In the genomic region with DNA sequence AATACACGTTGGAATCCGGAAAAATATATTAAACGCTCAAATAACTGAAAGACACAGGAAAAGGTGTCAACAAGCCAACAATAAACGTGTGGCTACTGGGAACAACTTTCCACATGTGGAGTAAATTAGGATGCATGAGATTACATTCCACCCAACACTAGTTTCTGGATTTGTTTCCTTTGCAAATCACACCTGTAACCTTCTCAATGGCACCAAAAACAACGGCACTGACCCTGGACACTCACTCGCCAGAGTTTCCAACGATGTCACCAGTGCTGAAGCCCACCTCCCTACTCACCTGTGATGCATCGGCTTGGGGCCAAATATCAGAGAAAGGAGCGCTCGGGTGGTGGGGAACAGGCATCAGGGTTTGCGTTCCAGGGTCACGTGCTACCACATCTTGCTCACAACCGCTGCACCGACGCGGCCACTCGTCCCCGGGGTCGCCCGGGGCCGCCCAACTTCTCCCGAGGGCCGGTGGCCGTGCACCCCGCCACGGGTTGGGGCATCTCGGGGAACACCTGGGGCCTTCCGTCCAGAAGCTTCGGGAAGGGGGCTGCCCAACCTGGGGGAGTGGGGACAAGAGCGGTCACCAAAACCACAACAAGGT, we compare ENCODE assay signal across 8 cellular contexts. TPM values are rescaled to one million over a fixed set of nuclear protein-coding genes. Genes with fewer than 3 reads are reported as not detected.
DNase-seq lines count a peak whose midpoint lies in the region; ATAC-seq and TF ChIP-seq lines count a peak whose summit lies in the region.

No MANE protein-coding gene starts in this region.

- peaks cover 7% of the 10 kb centered on the region for H3K27me3 Mint-ChIP-seq in endodermal cell (ENCODE audit: insufficient read depth)

- H3K9me2 ChIP-seq in Karpas-422 (replicated peaks; ENCODE audit: insufficient read depth, low read length): no peaks in the 10 kb centered on the region

- H3K36me3 ChIP-seq in Karpas-422 (ENCODE audit: insufficient read depth, low read length): peaks cover 29% of the 10 kb centered on the region
- H3K36me3 ChIP-seq in endodermal cell (ENCODE audit: control insufficient read depth, insufficient read depth, low read length): peaks cover 34% of the 10 kb centered on the region
- peaks cover 16 to 20% of the 10 kb centered on the region in 2 donors for H3K36me3 ChIP-seq in muscle layer of duodenum (ENCODE audit: control insufficient read depth in 1 of 2, insufficient read depth in 2 of 2, low read length in 2 of 2)
- H3K36me3 ChIP-seq in thoracic aorta: peaks cover 9% of the 10 kb centered on the region

- peaks cover 46% of the 10 kb centered on the region for H3K79me2 ChIP-seq in Karpas-422 (ENCODE audit: low read length)

- peaks cover 10% of the 10 kb centered on the region for H4K20me1 ChIP-seq in Karpas-422 (ENCODE audit: insufficient read depth, low read depth, low read length)

- H2AFZ ChIP-seq in Karpas-422 (ENCODE audit: low read length): no peak overlapping the region

- 3 to 4% methylated on average over 20 to 30 of the region's 30 CpGs for WGBS in endodermal cell (ENCODE audit: insufficient coverage in 1 of 2, insufficient read length in 1 of 2), 2 experiments

- peak overlapping the region; percentile 80 for H3K4me2 ChIP-seq in Karpas-422 (ENCODE audit: low read depth, low read length, poor library complexity, severe bottlenecking)

- H3K4me1 ChIP-seq in Karpas-422 (ENCODE audit: low read length) (peaks cover 32% of the 10 kb centered on the region), endodermal cell (ENCODE audit: control insufficient read depth, insufficient read depth, low read length) (no peaks in the 10 kb centered on the region), muscle layer of duodenum (ENCODE audit: control insufficient read depth in 1 of 2, insufficient read depth in 2 of 2, low read length in 2 of 2) (peaks cover 6 to 26% of the 10 kb centered on the region in 2 donors), thoracic aorta (ENCODE audit: control insufficient read depth in 1 of 2, low read depth in 2 of 2) (peaks cover 24 to 28% of the 10 kb centered on the region in 2 donors)

- in situ Hi-C loops in G401 (cut with HindIII; ENCODE audit: low sequenced_read_pairs): no loop called here

- DNase-seq in G401 (ENCODE audit: low spot score) (peak; percentile 13), Karpas-422 (peak; percentile 67), endodermal cell (peak; percentile 82), thoracic aorta (ENCODE audit: low spot score) (no peak)
- peak; percentile 17 to 31 for DNase-seq in activated CD4-positive, alpha-beta T cell treated with anti-CD3 and anti-CD28 coated beads for 4 hours
- no peak for DNase-seq in effector CD4-positive, alpha-beta T cell

- H3K4me1 Mint-ChIP-seq in endodermal cell: peaks cover 14% of the 10 kb centered on the region

- H3K9ac ChIP-seq in Karpas-422 (ENCODE audit: low read length): peak overlapping the region; percentile 96
- peak overlapping the region; percentile 65 for H3K9ac ChIP-seq in endodermal cell (ENCODE audit: extremely low read depth, low read length, poor library complexity, severe bottlenecking)

- peaks cover 3% of the 10 kb centered on the region; the same call in 1 of the 2 replicates for H3K9me3 ChIP-seq in Karpas-422 (ENCODE audit: low read length)
- H3K9me3 ChIP-seq in endodermal cell (ENCODE audit: control insufficient read depth, low read length): no peaks in the 10 kb centered on the region
- H3K9me3 ChIP-seq in muscle layer of duodenum (ENCODE audit: control insufficient read depth in 1 of 2, low read length in 2 of 2): no peaks in the 10 kb centered on the region
- H3K9me3 ChIP-seq in thoracic aorta: no peaks in the 10 kb centered on the region

- H3K4me3 ChIP-seq in Karpas-422 (ENCODE audit: low read length) (peak overlapping the region; percentile 76), endodermal cell (ENCODE audit: low read length) (peak overlapping the region; percentile 86), muscle layer of duodenum (ENCODE audit: low read depth in 1 of 2, low read length in 2 of 2) (peak overlapping the region; percentile 70 to 77), thoracic aorta (peak overlapping the region; percentile 78)

- no peaks in the 10 kb centered on the region for H3K9me3 Mint-ChIP-seq in endodermal cell

- H3K27me3 ChIP-seq in Karpas-422 (ENCODE audit: low read length) (no peaks in the 10 kb centered on the region), endodermal cell (ENCODE audit: control insufficient read depth, insufficient read depth, low read length, poor library complexity, severe bottlenecking) (peaks cover 29% of the 10 kb centered on the region), muscle layer of duodenum (ENCODE audit: low read depth, low read length) (no peaks in the 10 kb centered on the region), thoracic aorta (replicated peaks; ENCODE audit: insufficient read depth) (no peaks in the 10 kb centered on the region)

- peaks cover 17% of the 10 kb centered on the region for H3K36me3 Mint-ChIP-seq in endodermal cell (ENCODE audit: low read depth)

- H3K27ac ChIP-seq in Karpas-422 (ENCODE audit: low read length): no peak overlapping the region; the same call in 1 of the 2 replicates
- H3K27ac ChIP-seq in endodermal cell (ENCODE audit: low read depth, low read length): no peak overlapping the region
- H3K27ac ChIP-seq in muscle layer of duodenum (ENCODE audit: low read length): peak overlapping the region; percentile 46
- peak overlapping the region in 1 of 2 donors; percentile 54 for H3K27ac ChIP-seq in thoracic aorta

- TF ChIP-seq CTCF in endodermal cell (conservative IDR thresholded peaks at IDR 0.05): no peak
- no peak for TF ChIP-seq CTCF in thoracic aorta (IDR thresholded peaks at IDR 0.05)

- ATAC-seq in GM21786 (IDR thresholded peaks at IDR 0.05; ENCODE audit: unreplicated experiment): peak; percentile 19
- no peak for ATAC-seq in thoracic aorta (ENCODE audit: insufficient number of reproducible peaks, low FRiP score, low read depth)

- H3K27ac Mint-ChIP-seq in endodermal cell: peak overlapping the region; percentile 91

- H3K4me3 Mint-ChIP-seq in endodermal cell: peak overlapping the region; percentile 80

RNA-seq across cellular contexts. Expression of a gene that starts 0.6 kb away (rescaled TPM):
- 37.7 and 51.7 TPM in 2 replicates for total RNA-seq in G401 (2014; rRNA removed; shearing (Covaris generic))
- total RNA-seq in Karpas-422 (2014; rRNA removed; shearing (Covaris generic); ENCODE audit: low replicate concordance): 26.1 and 31.5 TPM in 2 replicates
- total RNA-seq in endodermal cell (10 to 100 TPM; 20.0 to 24.5 TPM), thoracic aorta (10 to 100 TPM; 24.5 to 37.2 TPM)
- 23.8 TPM for polyA plus RNA-seq in endodermal cell (2013, experiment 1 of 2)
- 20.7 TPM for polyA plus RNA-seq in endodermal cell (2013, experiment 2 of 2)

RNA-seq across cellular contexts. Expression of a gene that starts 14.2 kb away (rescaled TPM):
- total RNA-seq in G401 (2014; rRNA removed; shearing (Covaris generic)): not detected in 2 replicates
- not detected in 2 replicates for total RNA-seq in Karpas-422 (2014; rRNA removed; shearing (Covaris generic); ENCODE audit: low replicate concordance)
- not detected for total RNA-seq in endodermal cell
- polyA plus RNA-seq in endodermal cell (2013, experiment 1 of 2): not detected
- polyA plus RNA-seq in endodermal cell (2013, experiment 2 of 2): not detected
- not detected for total RNA-seq in thoracic aorta

Comparison
In these comparisons a context has a peak if more than half of its experiments do, and no peak if none do; other contexts are left out.
1. DNase-seq: peak in G401 (single experiment), Karpas-422 (single experiment), activated CD4-positive, alpha-beta T cell treated with anti-CD3 and anti-CD28 coated beads for 4 hours (2 of 2) and endodermal cell (single experiment); none in thoracic aorta (single experiment) and effector CD4-positive, alpha-beta T cell (single experiment).
2. Peak in every context shown above with its lines, with median percentiles within 50 percentile points of each other: H3K4me3 ChIP-seq.